In genomic region chr1:63327417-63328139, GRCh38 we compare ENCODE assay signal across 8 cellular contexts. TPM values are rescaled to one million over a fixed set of nuclear protein-coding genes. Genes with fewer than 3 reads are reported as not detected.
DNase-seq lines count a peak whose midpoint lies in the region; ATAC-seq and TF ChIP-seq lines count a peak whose summit lies in the region.

No MANE protein-coding gene starts in this region.

- peaks cover 27 to 100% (median 98%) of the 10 kb centered on the region in 7 donors for H3K27me3 ChIP-seq in spleen (replicated peaks in 1 of 7)

- H3K36me3 Mint-ChIP-seq in activated naive CD8-positive, alpha-beta T cell treated with anti-CD3 and anti-CD28 coated beads, Interleukin-2, amount 50 U/mL, for 24 hours (ENCODE audit: low read depth): peaks cover 16% of the 10 kb centered on the region

- peaks cover 12% of the 10 kb centered on the region for H3K9me3 Mint-ChIP-seq in activated naive CD8-positive, alpha-beta T cell treated with anti-CD3 and anti-CD28 coated beads, Interleukin-2, amount 50 U/mL, for 24 hours

- peaks cover 25% of the 10 kb centered on the region for H3K4me1 Mint-ChIP-seq in activated naive CD8-positive, alpha-beta T cell treated with anti-CD3 and anti-CD28 coated beads, Interleukin-2, amount 50 U/mL, for 24 hours

- 5 to 9% (median 6%) methylated on average over 26 of the region's 26 CpGs for WGBS in spleen, 5 donors

- H3K9me3 ChIP-seq in spleen: peaks cover 0 to 21% (median 0%) of the 10 kb centered on the region in 8 donors

- peak in 10 of 11 experiments; percentile 42 to 80 (median 62) for TF ChIP-seq CTCF in spleen (IDR thresholded peaks at IDR 0.05 in 8 of 11, conservative IDR thresholded peaks at IDR 0.05 in 3 of 11)

- ATAC-seq in HG02885 (IDR thresholded peaks at IDR 0.05; ENCODE audit: poor library complexity, unreplicated experiment) (peak; percentile 72), HG02852 (IDR thresholded peaks at IDR 0.05; ENCODE audit: unreplicated experiment) (no peak)
- peak; percentile 34 for ATAC-seq in activated naive CD8-positive, alpha-beta T cell treated with anti-CD3 and anti-CD28 coated beads, Interleukin-2, amount 50 U/mL, for 24 hours

- H3K4me3 Mint-ChIP-seq in activated naive CD8-positive, alpha-beta T cell treated with anti-CD3 and anti-CD28 coated beads, Interleukin-2, amount 50 U/mL, for 24 hours: no peak overlapping the region

- H3K27me3 Mint-ChIP-seq in activated naive CD8-positive, alpha-beta T cell treated with anti-CD3 and anti-CD28 coated beads, Interleukin-2, amount 50 U/mL, for 24 hours: peaks cover 79% of the 10 kb centered on the region

- no peak overlapping the region for H3K27ac ChIP-seq in spleen

- peak overlapping the region; percentile 31 for H3K27ac Mint-ChIP-seq in activated naive CD8-positive, alpha-beta T cell treated with anti-CD3 and anti-CD28 coated beads, Interleukin-2, amount 50 U/mL, for 24 hours

- no peak overlapping the region for H3K4me3 ChIP-seq in spleen

- H3K36me3 ChIP-seq in spleen: no peaks in the 10 kb centered on the region

- peaks cover 6 to 55% (median 42%) of the 10 kb centered on the region in 6 donors for H3K4me1 ChIP-seq in spleen

- intact Hi-C loops in spleen (cut with DNase I; ENCODE audit: low total_unique reads): no loop called here

- no peak for TF ChIP-seq POLR2A in spleen (IDR thresholded peaks at IDR 0.05)

- peak; percentile 59 for DNase-seq in stimulated activated CD4-positive, alpha-beta T cell treated with anti-CD3 and anti-CD28 coated beads, Interleukin-1b, Interleukin-23, amount 100 ng/mL, for 48 hours
- DNase-seq in stimulated activated CD4-positive, alpha-beta T cell treated with anti-CD3 and anti-CD28 coated beads, Interleukin-12 subunit alpha, Interleukin-12 subunit beta, amount 100 ng/mL, for 4 hours: no peak
- DNase-seq in NCI-H526 treated with DMSO at 0.1 percent for 48 hours (lab: John Stamatoyannopoulos, UW): peak; percentile 62
- peak; percentile 63 for DNase-seq in activated naive CD8-positive, alpha-beta T cell treated with anti-CD3 and anti-CD28 coated beads, Interleukin-2, amount 50 U/mL, for 24 hours
- peak; percentile 75 for DNase-seq in hepatic stellate cell (ENCODE audit: low spot score)
- peak; percentile 82 for DNase-seq in spleen

RNA-seq across cellular contexts. Expression of gene FOXD3, which starts 5.2 kb away (rescaled TPM):
- total RNA-seq in spleen: under 1 TPM in 2 of 7 donors, not detected in 5; 0.17 to 0.23 TPM
- under 1 TPM; 0.09 to 0.51 (median 0.11) TPM for polyA plus RNA-seq in spleen

RNA-seq across cellular contexts. Expression of gene ALG6, which starts 39.8 kb away (rescaled TPM):
- total RNA-seq in spleen: 10 to 100 TPM; 14.5 to 21.9 (median 18.3) TPM
- 10 to 100 TPM; 17.8 to 29.4 (median 20.8) TPM for polyA plus RNA-seq in spleen
